Comparison of ENCODE assay signal across 34 cellular contexts in genomic region chr2:175628243-175628642, GRCh38.
DNase-seq lines count a peak whose midpoint lies in the region; ATAC-seq and TF ChIP-seq lines count a peak whose summit lies in the region.
"Had no signal": no experiment of that assay in that cellular context is flagged by ENCODE, and none has a peak within 500 bp of the region (broad histone marks: within the 10 kb centered on the region; RNA-seq: fewer than 3 reads in every experiment).

No MANE protein-coding gene starts in this region.

- no peak overlapping the region for H3K4me3 Mint-ChIP-seq in WTC11
- H3K4me3 Mint-ChIP-seq: B cell; CD14-positive monocyte; CD4-positive, alpha-beta memory T cell; CD4-positive, alpha-beta T cell; CD4-positive, CD25-positive, alpha-beta regulatory T cell; CD8-positive, alpha-beta memory T cell; CD8-positive, alpha-beta T cell had no signal

- DNase-seq in WTC11 (ENCODE audit: low spot score), result no peak
- DNase-seq in esophagus muscularis mucosa (ENCODE audit: extremely low spot score), result peak; percentile 70
- DNase-seq in smooth muscle cell (lab: John Stamatoyannopoulos, UW; ENCODE audit: unreplicated experiment), result no peak
- DNase-seq in inferior parietal cortex (ENCODE audit: extremely low spot score), result no peak
- no peak for DNase-seq in SK-N-SH
- no peak for DNase-seq in psoas muscle
- DNase-seq: 8988T; ACHN; AML-193; BE2C; C1 segment of cervical spinal cord; Caco-2; Calu3; CD4-positive, alpha-beta memory T cell; CD4-positive, alpha-beta T cell; CD4-positive, CD25-positive, alpha-beta regulatory T cell; CD8-positive, alpha-beta memory T cell; CD8-positive, alpha-beta T cell; COR-L47; DMS 273 treated with DMSO at 0.1 percent for 48 hours; DMS153; DMS53; DMS79; DMS79 treated with DMSO at 0.1 percent for 48 hours; DND-41 had no signal

- H3K4me3 ChIP-seq in HEK293 (ENCODE audit: low read depth, low read length) (no peak overlapping the region), esophagus muscularis mucosa (no peak overlapping the region), smooth muscle cell (no peak overlapping the region), SK-N-SH (ENCODE audit: low read depth in 2 of 2, low read length in 1 of 2) (no peak overlapping the region), psoas muscle (no peak overlapping the region)
- H3K4me3 ChIP-seq: A549; BLaER1; BLaER1 treated with 17β-estradiol and CSF1 and Interleukin-3, amounts not matched to agents 10 nM and 100 nM had no signal

- H2AFZ ChIP-seq in smooth muscle cell (ENCODE audit: low read depth) (no peak overlapping the region), SK-N-SH (ENCODE audit: low read depth) (no peak overlapping the region)

- no peak overlapping the region for H3K27ac Mint-ChIP-seq in WTC11
- H3K27ac Mint-ChIP-seq: B cell; CD14-positive monocyte; CD4-positive, alpha-beta memory T cell; CD4-positive, alpha-beta T cell; CD4-positive, CD25-positive, alpha-beta regulatory T cell; CD8-positive, alpha-beta memory T cell; CD8-positive, alpha-beta T cell had no signal

- peaks cover 0 to 10% (median 0%) of the 10 kb centered on the region in 4 donors for H3K27me3 ChIP-seq in esophagus muscularis mucosa
- H3K27me3 ChIP-seq in smooth muscle cell (ENCODE audit: low read depth), result no peaks in the 10 kb centered on the region
- H3K27me3 ChIP-seq in SK-N-SH (ENCODE audit: insufficient read depth), result no peaks in the 10 kb centered on the region
- H3K27me3 ChIP-seq in psoas muscle (ENCODE audit: insufficient read depth in 3 of 3, low read length in 2 of 3), result no peaks in the 10 kb centered on the region
- H3K27me3 ChIP-seq: BE2C; BLaER1; BLaER1 treated with 17β-estradiol and CSF1 and Interleukin-3, amounts not matched to agents 10 nM and 100 nM had no signal

- TF ChIP-seq RAD21 in SK-N-SH (IDR thresholded peaks at IDR 0.05; ENCODE audit: low read length), result no peak

- peak overlapping the region; percentile 69 for H3K9ac ChIP-seq in smooth muscle cell (ENCODE audit: low read depth)
- H3K9ac ChIP-seq in SK-N-SH, result no peak overlapping the region
- H3K9ac ChIP-seq: BLaER1; BLaER1 treated with 17β-estradiol and CSF1 and Interleukin-3, amounts not matched to agents 10 nM and 100 nM had no signal

- H4K20me1 ChIP-seq in smooth muscle cell (ENCODE audit: low read depth), result no peaks in the 10 kb centered on the region
- H4K20me1 ChIP-seq in SK-N-SH (ENCODE audit: insufficient read depth), result no peaks in the 10 kb centered on the region
- H4K20me1 ChIP-seq: BLaER1; BLaER1 treated with 17β-estradiol and CSF1 and Interleukin-3, amounts not matched to agents 10 nM and 100 nM had no signal

- H3K79me2 ChIP-seq in smooth muscle cell (ENCODE audit: low read depth) (no peaks in the 10 kb centered on the region), SK-N-SH (ENCODE audit: insufficient read depth) (no peaks in the 10 kb centered on the region)

- H3K36me3 Mint-ChIP-seq in WTC11, result no peaks in the 10 kb centered on the region
- H3K36me3 Mint-ChIP-seq: CD14-positive monocyte; CD4-positive, alpha-beta memory T cell; CD4-positive, CD25-positive, alpha-beta regulatory T cell; CD8-positive, alpha-beta memory T cell; CD8-positive, alpha-beta T cell had no signal

- peaks cover 8% of the 10 kb centered on the region for H3K9me3 Mint-ChIP-seq in WTC11
- H3K9me3 Mint-ChIP-seq: CD4-positive, alpha-beta T cell; CD8-positive, alpha-beta T cell had no signal

- ATAC-seq in WTC11 (no peak), psoas muscle (no peak), GM21619 (IDR thresholded peaks at IDR 0.05; ENCODE audit: unreplicated experiment) (no peak)
- ATAC-seq: A549; CD8-positive, alpha-beta T cell had no signal

- H3K9me2 ChIP-seq in SK-N-SH, result no peaks in the 10 kb centered on the region

- H3K36me3 ChIP-seq in HEK293 (ENCODE audit: control insufficient read depth in 2 of 2, insufficient read depth in 1 of 2, low read length in 2 of 2) (no peaks in the 10 kb centered on the region), esophagus muscularis mucosa (no peaks in the 10 kb centered on the region), smooth muscle cell (ENCODE audit: low read depth) (no peaks in the 10 kb centered on the region), SK-N-SH (replicated peaks in 1 of 2; ENCODE audit: control insufficient read depth in 1 of 2, insufficient read depth in 2 of 2, low read length in 1 of 2) (no peaks in the 10 kb centered on the region), psoas muscle (ENCODE audit: insufficient read depth in 1 of 2, low read depth in 1 of 2) (no peaks in the 10 kb centered on the region)
- H3K36me3 ChIP-seq: BE2C; BLaER1; BLaER1 treated with 17β-estradiol and CSF1 and Interleukin-3, amounts not matched to agents 10 nM and 100 nM had no signal

- peaks cover 26% of the 10 kb centered on the region for H3F3A ChIP-seq in smooth muscle cell (ENCODE audit: low read depth)
- no peaks in the 10 kb centered on the region for H3F3A ChIP-seq in SK-N-SH (replicated peaks; ENCODE audit: insufficient read depth)

- no peak for TF ChIP-seq CTCF in HEK293 (tag by site-specific recombination; IDR thresholded peaks at IDR 0.05)
- TF ChIP-seq CTCF in WTC11 (IDR thresholded peaks at IDR 0.05), result no peak
- TF ChIP-seq CTCF in esophagus muscularis mucosa (IDR thresholded peaks at IDR 0.05), result no peak
- TF ChIP-seq CTCF in smooth muscle cell (IDR thresholded peaks at IDR 0.05; ENCODE audit: borderline replicate concordance, insufficient read depth, poor library complexity, severe bottlenecking), result no peak
- TF ChIP-seq CTCF in SK-N-SH (IDR thresholded peaks at IDR 0.05), result no peak
- TF ChIP-seq CTCF in psoas muscle (IDR thresholded peaks at IDR 0.05), result no peak

- intact Hi-C loops in esophagus muscularis mucosa (cut with DNase I), result no loop called here
- intact Hi-C loops in psoas muscle (cut with DNase I), result no loop called here

- no peaks in the 10 kb centered on the region for H3K9me3 ChIP-seq in HEK293 (ENCODE audit: control insufficient read depth, insufficient read depth, low read depth, low read length)
- peaks cover 0 to 6% (median 0%) of the 10 kb centered on the region in 4 donors for H3K9me3 ChIP-seq in esophagus muscularis mucosa
- no peaks in the 10 kb centered on the region for H3K9me3 ChIP-seq in smooth muscle cell (replicated peaks; ENCODE audit: low read depth)
- no peaks in the 10 kb centered on the region for H3K9me3 ChIP-seq in SK-N-SH
- H3K9me3 ChIP-seq in psoas muscle, result no peaks in the 10 kb centered on the region
- H3K9me3 ChIP-seq: A549, BE2C, BLaER1, Caco-2 had no signal

- CTCF ChIA-PET in HEK293 (lab: Yijun Ruan, JAX), result interaction anchor here (0.5 to 1.0 kb wide), 4 partner anchors 62 to 470 kb away, joined by 3 to 4 read pairs (median 3); no protein-coding TSS in a partner anchor
- CTCF ChIA-PET in WTC11 (lab: Charles Lee), result no interaction called here
- CTCF ChIA-PET in SK-N-SH (lab: Yijun Ruan, JAX), result interaction anchor here (1.1 kb wide), 1 partner anchor 9 kb away, joined by 3 read pairs; no protein-coding TSS in a partner anchor

- no peaks in the 10 kb centered on the region for H3K27me3 Mint-ChIP-seq in WTC11 (ENCODE audit: low read depth)
- H3K27me3 Mint-ChIP-seq: CD4-positive, CD25-positive, alpha-beta regulatory T cell had no signal

- TF ChIP-seq POLR2A in esophagus muscularis mucosa (IDR thresholded peaks at IDR 0.05; ENCODE audit: low read depth), result no peak

- no peak for TF ChIP-seq EP300 in esophagus muscularis mucosa (IDR thresholded peaks at IDR 0.05)
- TF ChIP-seq EP300 in SK-N-SH (IDR thresholded peaks at IDR 0.05; ENCODE audit: borderline replicate concordance in 1 of 2, low read depth in 1 of 2, low read length in 1 of 2), result no peak

- peaks cover 12% of the 10 kb centered on the region for H3K4me1 Mint-ChIP-seq in WTC11
- H3K4me1 Mint-ChIP-seq: B cell; CD4-positive, CD25-positive, alpha-beta regulatory T cell; CD8-positive, alpha-beta memory T cell had no signal

- H3K4me2 ChIP-seq in smooth muscle cell (peak overlapping the region; percentile 29), SK-N-SH (no peak overlapping the region)
- H3K4me2 ChIP-seq: A549; BLaER1; BLaER1 treated with 17β-estradiol and CSF1 and Interleukin-3, amounts not matched to agents 10 nM and 100 nM had no signal

- H3K27ac ChIP-seq in HEK293 (ENCODE audit: extremely low read depth, low read depth, low read length), result no peak overlapping the region
- H3K27ac ChIP-seq in esophagus muscularis mucosa (replicated peaks in 1 of 4), result no peak overlapping the region
- H3K27ac ChIP-seq in smooth muscle cell (ENCODE audit: low read depth), result peak overlapping the region; percentile 98
- H3K27ac ChIP-seq in SK-N-SH (ENCODE audit: low read depth in 2 of 2, low read length in 1 of 2), result no peak overlapping the region
- H3K27ac ChIP-seq in psoas muscle, result no peak overlapping the region
- H3K27ac ChIP-seq: 22Rv1; A549; BLaER1; BLaER1 treated with 17β-estradiol and CSF1 and Interleukin-3, amounts not matched to agents 10 nM and 100 nM; C4-2B had no signal

- H3K4me1 ChIP-seq in HEK293 (ENCODE audit: control insufficient read depth, insufficient read depth, low read length) (peaks cover 10% of the 10 kb centered on the region), esophagus muscularis mucosa (no peaks in the 10 kb centered on the region), smooth muscle cell (ENCODE audit: low read depth) (peaks cover 33% of the 10 kb centered on the region), SK-N-SH (ENCODE audit: control insufficient read depth in 1 of 2, insufficient read depth in 2 of 2, low read depth in 1 of 2, low read length in 1 of 2) (no peaks in the 10 kb centered on the region), psoas muscle (no peaks in the 10 kb centered on the region)
- H3K4me1 ChIP-seq: A549; BE2C; BLaER1; BLaER1 treated with 17β-estradiol and CSF1 and Interleukin-3, amounts not matched to agents 10 nM and 100 nM had no signal

- POLR2A ChIA-PET in HEK293 (lab: Yijun Ruan, JAX), result no interaction called here
- POLR2A ChIA-PET in WTC11 (lab: Charles Lee), result no interaction called here
- POLR2A ChIA-PET in SK-N-SH (lab: Yijun Ruan, JAX), result no interaction called here

TF ChIP-seq in HEK293, 187 proteins besides CTCF, POLR2A, EP300 and RAD21 (continues in another document):
- TF ChIP-seq ZNF514 (tag by site-specific recombination; IDR thresholded peaks at IDR 0.05), result no peak

TF ChIP-seq in WTC11, 78 proteins besides CTCF, POLR2A, EP300 and RAD21 (continues in another document):
- TF ChIP-seq TP53 (CRISPR knock-in tag; IDR thresholded peaks at IDR 0.05) (no peak), FOXP1 (CRISPR knock-in tag; IDR thresholded peaks at IDR 0.05; ENCODE audit: borderline replicate concordance) (no peak), ZNF416 (CRISPR knock-in tag; IDR thresholded peaks at IDR 0.05) (0 out of 2 replicates have a peak, but pooled peaks have one; percentile 39)

Comparison
In these comparisons a context has a peak if more than half of its experiments do, and no peak if none do; other contexts are left out.
1. Of the 8 proteins assayed by ChIP-seq in both HEK293 and WTC11: peak only in HEK293: none; only in WTC11: none; in both: ZNF416; in neither: 7.